22 cellular contexts compared by ENCODE assay signal in the genomic region with DNA sequence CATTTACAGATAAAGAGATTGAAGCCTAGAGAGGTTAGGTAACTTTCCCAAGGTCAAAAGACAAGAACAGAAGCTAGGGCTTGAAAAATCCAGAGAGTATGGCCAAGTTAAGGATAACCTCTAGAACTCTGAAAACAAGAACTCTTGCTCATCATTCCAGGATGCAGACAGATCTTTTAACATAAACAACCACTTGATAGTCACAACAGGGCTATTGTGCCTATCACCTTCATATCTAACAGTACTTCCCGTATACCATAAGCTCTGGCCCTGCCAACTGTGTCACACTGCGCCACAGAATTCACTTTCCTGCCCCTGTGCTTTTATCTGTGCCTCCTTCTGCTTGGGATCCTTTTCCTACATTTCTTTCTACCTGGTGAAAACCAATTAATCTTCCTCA. TPM values are rescaled to one million over a fixed set of nuclear protein-coding genes. Genes with fewer than 3 reads are reported as not detected.
DNase-seq lines count a peak whose midpoint lies in the region; ATAC-seq lines count a peak whose summit lies in the region.
"Had no signal": no experiment of that assay in that cellular context is flagged by ENCODE, and none has a peak within 500 bp of the region (broad histone marks: within the 10 kb centered on the region; RNA-seq: fewer than 3 reads in every experiment).

No MANE protein-coding gene starts in this region.

- H3K36me3 Mint-ChIP-seq in activated T-cell treated with anti-CD3 and anti-CD28 coated beads, Interleukin-2, amount 50 U/mL, for 24 hours (ENCODE audit: low read depth) = peaks cover 86% of the 10 kb centered on the region
- peaks cover 4% of the 10 kb centered on the region for H3K36me3 Mint-ChIP-seq in T-helper 17 cell (ENCODE audit: low read depth)
- H3K36me3 Mint-ChIP-seq in dendritic cell treated with granulocyte-macrophage colony-stimulating factor and Interleukin-4, amounts not matched to agents 40 ng/mL and 50 ng/mL, for 4 days (ENCODE audit: low read depth) = peaks cover 86% of the 10 kb centered on the region
- peaks cover 4 to 82% (median 7%) of the 10 kb centered on the region in 3 donors for H3K36me3 Mint-ChIP-seq in naive thymus-derived CD8-positive, alpha-beta T cell

- H3K9me3 ChIP-seq in T-helper 17 cell (ENCODE audit: control insufficient read depth, low read length, poor library complexity, severe bottlenecking) = no peaks in the 10 kb centered on the region
- H3K9me3 ChIP-seq: right lobe of liver, stomach had no signal

- H3K4me1 Mint-ChIP-seq in activated T-cell treated with anti-CD3 and anti-CD28 coated beads, Interleukin-2, amount 50 U/mL, for 24 hours (ENCODE audit: low read depth) = peaks cover 26% of the 10 kb centered on the region
- H3K4me1 Mint-ChIP-seq in T-helper 17 cell = peaks cover 12% of the 10 kb centered on the region
- H3K4me1 Mint-ChIP-seq in dendritic cell treated with granulocyte-macrophage colony-stimulating factor and Interleukin-4, amounts not matched to agents 40 ng/mL and 50 ng/mL, for 4 days (ENCODE audit: low read depth) = peaks cover 16% of the 10 kb centered on the region
- H3K4me1 Mint-ChIP-seq in naive thymus-derived CD8-positive, alpha-beta T cell = peaks cover 8 to 14% (median 12%) of the 10 kb centered on the region in 4 donors

- intact Hi-C loops in dendritic cell treated with granulocyte-macrophage colony-stimulating factor and Interleukin-4, amounts not matched to agents 40 ng/mL and 50 ng/mL, for 4 days (cut with micrococcal nuclease) = no loop called here

- no peak for DNase-seq in activated T-cell treated with anti-CD3 and anti-CD28 coated beads, Interleukin-2, amount 50 U/mL, for 24 hours
- no peak for DNase-seq in activated T-cell treated with anti-CD3 and anti-CD28 coated beads, Interleukin-2, amount 50 U/mL, for 48 hours
- DNase-seq in T-helper 17 cell (no peak), HuH-7 (ENCODE audit: low spot score) (no peak), OCI-M2 (lab: John Stamatoyannopoulos, UW; ENCODE audit: unreplicated experiment) (no peak), NCI-H1417 (lab: John Stamatoyannopoulos, UW) (no peak)
- no peak for DNase-seq in naive thymus-derived CD8-positive, alpha-beta T cell
- DNase-seq: activated CD4-positive, alpha-beta T cell treated with anti-CD3 and anti-CD28 coated beads for 48 hours; amygdala; DMS79; effector CD8-positive, alpha-beta T cell; kidney; NCI-H1105 treated with DMSO at 0.1 percent for 48 hours; NCI-H2171; NCI-H748 treated with DMSO at 0.1 percent for 48 hours; right lobe of liver; SIG-M5; stomach; T-helper 9 cell had no signal

- no peaks in the 10 kb centered on the region for H3K27me3 Mint-ChIP-seq in activated T-cell treated with anti-CD3 and anti-CD28 coated beads, Interleukin-2, amount 50 U/mL, for 24 hours
- no peaks in the 10 kb centered on the region for H3K27me3 Mint-ChIP-seq in T-helper 17 cell
- no peaks in the 10 kb centered on the region for H3K27me3 Mint-ChIP-seq in dendritic cell treated with granulocyte-macrophage colony-stimulating factor and Interleukin-4, amounts not matched to agents 40 ng/mL and 50 ng/mL, for 4 days
- no peaks in the 10 kb centered on the region for H3K27me3 Mint-ChIP-seq in naive thymus-derived CD8-positive, alpha-beta T cell
- H3K27me3 Mint-ChIP-seq: central memory CD8-positive, alpha-beta T cell; type B pancreatic cell had no signal

- H3K4me3 Mint-ChIP-seq in activated T-cell treated with anti-CD3 and anti-CD28 coated beads, Interleukin-2, amount 50 U/mL, for 24 hours = no peak overlapping the region
- H3K4me3 Mint-ChIP-seq in T-helper 17 cell = no peak overlapping the region
- H3K4me3 Mint-ChIP-seq in dendritic cell treated with granulocyte-macrophage colony-stimulating factor and Interleukin-4, amounts not matched to agents 40 ng/mL and 50 ng/mL, for 4 days = no peak overlapping the region
- no peak overlapping the region for H3K4me3 Mint-ChIP-seq in naive thymus-derived CD8-positive, alpha-beta T cell
- H3K4me3 Mint-ChIP-seq: central memory CD8-positive, alpha-beta T cell; type B pancreatic cell had no signal

- POLR2A ChIA-PET in naive thymus-derived CD8-positive, alpha-beta T cell (lab: Charles Lee) = interaction anchor here (0.6 to 1.5 kb wide), 2 partner anchors 18 to 150 kb away, joined by 3 to 4 read pairs; a partner anchor contains a TSS

- no peak for ATAC-seq in T-helper 17 cell
- ATAC-seq in naive thymus-derived CD8-positive, alpha-beta T cell = no peak

- no peaks in the 10 kb centered on the region for H3K9me3 Mint-ChIP-seq in activated T-cell treated with anti-CD3 and anti-CD28 coated beads, Interleukin-2, amount 50 U/mL, for 24 hours
- H3K9me3 Mint-ChIP-seq in dendritic cell treated with granulocyte-macrophage colony-stimulating factor and Interleukin-4, amounts not matched to agents 40 ng/mL and 50 ng/mL, for 4 days = no peaks in the 10 kb centered on the region
- no peaks in the 10 kb centered on the region for H3K9me3 Mint-ChIP-seq in naive thymus-derived CD8-positive, alpha-beta T cell
- H3K9me3 Mint-ChIP-seq: central memory CD8-positive, alpha-beta T cell; type B pancreatic cell had no signal

- peak overlapping the region; percentile 78 for H3K27ac Mint-ChIP-seq in activated T-cell treated with anti-CD3 and anti-CD28 coated beads, Interleukin-2, amount 50 U/mL, for 24 hours
- H3K27ac Mint-ChIP-seq in T-helper 17 cell = peak overlapping the region; percentile 60
- peak overlapping the region; percentile 11 for H3K27ac Mint-ChIP-seq in dendritic cell treated with granulocyte-macrophage colony-stimulating factor and Interleukin-4, amounts not matched to agents 40 ng/mL and 50 ng/mL, for 4 days
- peak overlapping the region in 8 of 10 donors; percentile 34 to 69 (median 52) for H3K27ac Mint-ChIP-seq in naive thymus-derived CD8-positive, alpha-beta T cell
- H3K27ac Mint-ChIP-seq: type B pancreatic cell had no signal

RNA-seq across cellular contexts. Expression of a gene that starts 18.2 kb away (rescaled TPM):
- 100 to 1,000 TPM; 104 to 124 TPM for total RNA-seq in T-helper 17 cell
- total RNA-seq in naive thymus-derived CD8-positive, alpha-beta T cell = 100 to 1,000 TPM; 161 to 162 TPM
- polyA plus RNA-seq in naive thymus-derived CD8-positive, alpha-beta T cell = 100 to 1,000 TPM; 181 to 199 (median 190) TPM

RNA-seq across cellular contexts. Expression of a gene that starts 18.5 kb away (rescaled TPM):
- 10 to 100 TPM; 22.4 to 28.4 TPM for total RNA-seq in T-helper 17 cell
- 10 to 100 TPM; 28.7 to 30.9 TPM for total RNA-seq in naive thymus-derived CD8-positive, alpha-beta T cell
- 10 to 100 TPM; 12.0 to 15.6 (median 14.0) TPM for polyA plus RNA-seq in naive thymus-derived CD8-positive, alpha-beta T cell

Comparison
In these comparisons a context has a peak if more than half of its experiments do, and no peak if none do; other contexts are left out.
1. H3K27ac Mint-ChIP-seq: peak in every context shown above with its lines; median percentile 78 in activated T-cell treated with anti-CD3 and anti-CD28 coated beads, Interleukin-2, amount 50 U/mL, for 24 hours; 60 in T-helper 17 cell; 52 in naive thymus-derived CD8-positive, alpha-beta T cell; 11 in dendritic cell treated with granulocyte-macrophage colony-stimulating factor and Interleukin-4, amounts not matched to agents 40 ng/mL and 50 ng/mL, for 4 days.